In the genomic region with DNA sequence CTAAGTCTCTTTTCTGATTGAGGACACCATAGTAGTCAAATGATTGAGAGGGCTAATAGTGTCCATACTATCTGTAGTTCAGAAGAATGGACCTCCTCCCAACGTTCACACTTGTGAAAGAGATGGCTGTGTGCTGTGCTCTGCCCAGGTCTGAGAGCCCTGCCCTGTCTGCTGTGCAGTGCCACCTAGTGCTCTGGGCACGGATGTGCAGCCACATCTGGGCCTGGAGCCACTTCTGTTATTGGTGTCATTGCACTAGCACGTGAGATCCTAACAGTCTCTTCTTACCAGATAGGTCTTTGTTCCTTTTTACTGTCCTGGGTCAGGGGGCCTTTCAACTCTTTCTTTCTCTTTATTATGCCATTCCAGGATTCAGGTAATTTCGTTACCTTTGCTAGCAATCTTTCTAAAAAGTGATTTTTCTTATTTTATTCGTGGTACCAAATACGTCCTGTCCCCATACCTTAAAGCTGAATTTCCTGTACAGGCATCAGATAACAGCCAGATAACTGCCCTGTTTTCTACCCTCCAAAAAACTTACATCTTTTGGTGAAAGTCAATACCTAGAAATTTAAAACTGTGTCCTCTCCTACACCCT, we compare ENCODE assay signal across 8 cellular contexts. TPM values are rescaled to one million over a fixed set of nuclear protein-coding genes. Genes with fewer than 3 reads are reported as not detected.
DNase-seq lines count a peak whose midpoint lies in the region; ATAC-seq and TF ChIP-seq lines count a peak whose summit lies in the region.

No MANE protein-coding gene starts in this region.

- TF ChIP-seq CTCF in OCI-LY7 (conservative IDR thresholded peaks at IDR 0.05; ENCODE audit: low read length) (peak; percentile 96), esophagus muscularis mucosa (IDR thresholded peaks at IDR 0.05) (peak; percentile 93 to 98 (median 96))

- no peaks in the 10 kb centered on the region for H3K9me3 Mint-ChIP-seq in CD4-positive, CD25-positive, alpha-beta regulatory T cell
- no peaks in the 10 kb centered on the region for H3K9me3 Mint-ChIP-seq in natural killer cell treated with Interleukin-12 subunit alpha and Interleukin-12 subunit beta and Interleukin-15 and Interleukin-18, amount 100 ng/mL, for 72 hours
- H3K9me3 Mint-ChIP-seq in stimulated activated memory B cell treated with anti-CD40 and anti-IgM and Interleukin-4, amounts not matched to agents 10 μg/mL and 1 μg/mL and 100 μg/mL, for 72 hours = no peaks in the 10 kb centered on the region

- H3K4me1 ChIP-seq in CD4-positive, CD25-positive, alpha-beta regulatory T cell (ENCODE audit: control insufficient read depth, insufficient read depth, low read length, poor library complexity, severe bottlenecking) = no peaks in the 10 kb centered on the region
- H3K4me1 ChIP-seq in OCI-LY7 (ENCODE audit: insufficient read depth, low read length, poor library complexity, severe bottlenecking) = no peaks in the 10 kb centered on the region
- peaks cover 53 to 73% (median 55%) of the 10 kb centered on the region in 4 donors for H3K4me1 ChIP-seq in esophagus muscularis mucosa

- BruUV-seq in OCI-LY7 (replicated peaks; lab: Mats Ljungman, UMichigan) = no TSS peak

- POLR2A ChIA-PET in OCI-LY7 (lab: Charles Lee) = interaction anchor here (0.5 kb wide), 1 partner anchor 179 kb away, joined by 3 read pairs; no protein-coding TSS in a partner anchor

- DNase-seq in CD4-positive, CD25-positive, alpha-beta regulatory T cell = peak; percentile 62 to 85 (median 80)
- DNase-seq in OCI-LY7 (ENCODE audit: low spot score) (peak; percentile 82), activated T-cell treated with anti-CD3 and anti-CD28 coated beads for 1 hour (ENCODE audit: low read depth) (peak; percentile 66), esophagus muscularis mucosa (ENCODE audit: extremely low spot score) (peak; percentile 95)
- DNase-seq in natural killer cell treated with Interleukin-12 subunit alpha and Interleukin-12 subunit beta and Interleukin-15 and Interleukin-18, amount 100 ng/mL, for 72 hours (ENCODE audit: low spot score) = peak; percentile 87

- no peaks in the 10 kb centered on the region for H4K20me1 ChIP-seq in OCI-LY7 (ENCODE audit: insufficient read depth, low read length)

- H3K27me3 ChIP-seq in CD4-positive, CD25-positive, alpha-beta regulatory T cell (ENCODE audit: control insufficient read depth, insufficient read depth, low read length) = no peaks in the 10 kb centered on the region
- no peaks in the 10 kb centered on the region for H3K27me3 ChIP-seq in esophagus muscularis mucosa

- H3K79me2 ChIP-seq in OCI-LY7 (ENCODE audit: insufficient read depth, low read depth, low read length) = no peaks in the 10 kb centered on the region

- peaks cover 0 to 8% (median 5%) of the 10 kb centered on the region in 4 donors for H3K4me1 Mint-ChIP-seq in CD4-positive, CD25-positive, alpha-beta regulatory T cell
- peaks cover 1 to 8% of the 10 kb centered on the region in 2 donors for H3K4me1 Mint-ChIP-seq in natural killer cell treated with Interleukin-12 subunit alpha and Interleukin-12 subunit beta and Interleukin-15 and Interleukin-18, amount 100 ng/mL, for 72 hours (ENCODE audit: low read depth in 2 of 2)
- peaks cover 21% of the 10 kb centered on the region for H3K4me1 Mint-ChIP-seq in stimulated activated memory B cell treated with anti-CD40 and anti-IgM and Interleukin-4, amounts not matched to agents 10 μg/mL and 1 μg/mL and 100 μg/mL, for 72 hours

- peak; percentile 87 for TF ChIP-seq RAD21 in Ishikawa (IDR thresholded peaks at IDR 0.05; ENCODE audit: low read depth)

- no peaks in the 10 kb centered on the region for H3K9me3 ChIP-seq in CD4-positive, CD25-positive, alpha-beta regulatory T cell (ENCODE audit: control insufficient read depth in 2 of 2, low read length in 2 of 2)
- H3K9me3 ChIP-seq in OCI-LY7 (ENCODE audit: low read length) = no peaks in the 10 kb centered on the region
- no peaks in the 10 kb centered on the region for H3K9me3 ChIP-seq in esophagus muscularis mucosa

- TF ChIP-seq EP300 in Ishikawa (IDR thresholded peaks at IDR 0.05; ENCODE audit: borderline replicate concordance) = no peak
- TF ChIP-seq EP300 in esophagus muscularis mucosa (IDR thresholded peaks at IDR 0.05) = no peak

- 27% methylated on average over 6 of the region's 6 CpGs for WGBS in esophagus muscularis mucosa

- peaks cover 46% of the 10 kb centered on the region for H3K36me3 Mint-ChIP-seq in CD4-positive, CD25-positive, alpha-beta regulatory T cell
- H3K36me3 Mint-ChIP-seq in natural killer cell treated with Interleukin-12 subunit alpha and Interleukin-12 subunit beta and Interleukin-15 and Interleukin-18, amount 100 ng/mL, for 72 hours = peaks cover 29% of the 10 kb centered on the region
- peaks cover 80% of the 10 kb centered on the region for H3K36me3 Mint-ChIP-seq in stimulated activated memory B cell treated with anti-CD40 and anti-IgM and Interleukin-4, amounts not matched to agents 10 μg/mL and 1 μg/mL and 100 μg/mL, for 72 hours

- no peak overlapping the region for H3K4me3 ChIP-seq in CD4-positive, CD25-positive, alpha-beta regulatory T cell (ENCODE audit: low read depth, low read length)
- no peak overlapping the region for H3K4me3 ChIP-seq in OCI-LY7 (ENCODE audit: low read depth, low read length, poor library complexity, severe bottlenecking)
- no peak overlapping the region for H3K4me3 ChIP-seq in esophagus muscularis mucosa

- CTCF ChIA-PET in OCI-LY7 (lab: Charles Lee; ENCODE audit: unreplicated experiment) = no interaction called here

- no peak overlapping the region for H3K4me2 ChIP-seq in OCI-LY7 (ENCODE audit: low read length)

- no peak overlapping the region for H3K27ac ChIP-seq in CD4-positive, CD25-positive, alpha-beta regulatory T cell (ENCODE audit: insufficient read depth, low read length, poor library complexity, severe bottlenecking)
- no peak overlapping the region for H3K27ac ChIP-seq in OCI-LY7 (ENCODE audit: low read depth, low read length, poor library complexity, severe bottlenecking)
- peak overlapping the region; percentile 46 to 69 (median 64) for H3K27ac ChIP-seq in esophagus muscularis mucosa (replicated peaks in 1 of 4)

- TF ChIP-seq POLR2A in esophagus muscularis mucosa (IDR thresholded peaks at IDR 0.05; ENCODE audit: low read depth) = no peak

- intact Hi-C loops in OCI-LY7 (cut with micrococcal nuclease; ENCODE audit: unreplicated experiment) = loop anchor here (1.0 to 10.0 kb wide), 4 partner anchors 72 to 395 kb away; partner anchors contain the start of gene S100A9
- intact Hi-C loops in esophagus muscularis mucosa (cut with DNase I) = loop anchor here (2.0 to 5.0 kb wide), 3 partner anchors 71 to 237 kb away; partner anchors contain the start of gene NPR1

- H3K9me2 ChIP-seq in OCI-LY7 (ENCODE audit: insufficient read depth, low read length) = no peaks in the 10 kb centered on the region

- H3K27me3 Mint-ChIP-seq in CD4-positive, CD25-positive, alpha-beta regulatory T cell = no peaks in the 10 kb centered on the region
- no peaks in the 10 kb centered on the region for H3K27me3 Mint-ChIP-seq in natural killer cell treated with Interleukin-12 subunit alpha and Interleukin-12 subunit beta and Interleukin-15 and Interleukin-18, amount 100 ng/mL, for 72 hours
- no peaks in the 10 kb centered on the region for H3K27me3 Mint-ChIP-seq in stimulated activated memory B cell treated with anti-CD40 and anti-IgM and Interleukin-4, amounts not matched to agents 10 μg/mL and 1 μg/mL and 100 μg/mL, for 72 hours

- peaks cover 64% of the 10 kb centered on the region for H3K36me3 ChIP-seq in CD4-positive, CD25-positive, alpha-beta regulatory T cell (ENCODE audit: control insufficient read depth, insufficient read depth, low read length)
- peaks cover 95% of the 10 kb centered on the region for H3K36me3 ChIP-seq in OCI-LY7 (ENCODE audit: insufficient read depth, low read length)
- H3K36me3 ChIP-seq in esophagus muscularis mucosa = peaks cover 33 to 94% (median 76%) of the 10 kb centered on the region in 4 donors

- peak overlapping the region in 2 of 3 donors; percentile 33 to 59 for H3K27ac Mint-ChIP-seq in CD4-positive, CD25-positive, alpha-beta regulatory T cell
- H3K27ac Mint-ChIP-seq in natural killer cell treated with Interleukin-12 subunit alpha and Interleukin-12 subunit beta and Interleukin-15 and Interleukin-18, amount 100 ng/mL, for 72 hours = peak overlapping the region in 1 of 2 donors; percentile 31
- peak overlapping the region; percentile 15 for H3K27ac Mint-ChIP-seq in stimulated activated memory B cell treated with anti-CD40 and anti-IgM and Interleukin-4, amounts not matched to agents 10 μg/mL and 1 μg/mL and 100 μg/mL, for 72 hours

- H2AFZ ChIP-seq in OCI-LY7 (ENCODE audit: low read length) = no peak overlapping the region

- ATAC-seq in CD4-positive, CD25-positive, alpha-beta regulatory T cell (ENCODE audit: low read depth in 2 of 2) = peak; percentile 100
- ATAC-seq in GM21360 (IDR thresholded peaks at IDR 0.05; ENCODE audit: unreplicated experiment) = peak; percentile 77
- peak; percentile 95 to 97 for ATAC-seq in natural killer cell treated with Interleukin-12 subunit alpha and Interleukin-12 subunit beta and Interleukin-15 and Interleukin-18, amount 100 ng/mL, for 72 hours
- ATAC-seq in stimulated activated memory B cell treated with anti-CD40 and anti-IgM and Interleukin-4, amounts not matched to agents 10 μg/mL and 1 μg/mL and 100 μg/mL, for 72 hours = peak; percentile 99

- H3K4me3 Mint-ChIP-seq in CD4-positive, CD25-positive, alpha-beta regulatory T cell = no peak overlapping the region
- no peak overlapping the region for H3K4me3 Mint-ChIP-seq in natural killer cell treated with Interleukin-12 subunit alpha and Interleukin-12 subunit beta and Interleukin-15 and Interleukin-18, amount 100 ng/mL, for 72 hours
- no peak overlapping the region for H3K4me3 Mint-ChIP-seq in stimulated activated memory B cell treated with anti-CD40 and anti-IgM and Interleukin-4, amounts not matched to agents 10 μg/mL and 1 μg/mL and 100 μg/mL, for 72 hours

TF ChIP-seq in Ishikawa, 13 proteins besides CTCF, POLR2A, EP300 and RAD21 (continues in another document):
- no peak for TF ChIP-seq ZBTB7A (IDR thresholded peaks at IDR 0.05; ENCODE audit: low read depth)

RNA-seq across cellular contexts. Expression of gene INTS3, which starts 21.7 kb away (rescaled TPM):
- total RNA-seq in CD4-positive, CD25-positive, alpha-beta regulatory T cell = 39.5 TPM
- 1 to 10 TPM; 6.9 to 9.4 (median 8.1) TPM for polyA plus RNA-seq in CD4-positive, CD25-positive, alpha-beta regulatory T cell
- 31.6 and 33.5 TPM in 2 replicates for total RNA-seq in OCI-LY7 (2014; rRNA removed; shearing (Covaris generic))
- total RNA-seq in OCI-LY7 (2022) (65.8 and 67.3 TPM in 2 replicates), esophagus muscularis mucosa (10 to 100 TPM; 32.3 to 45.5 (median 38.9) TPM)
- total RNA-seq in natural killer cell treated with Interleukin-12 subunit alpha and Interleukin-12 subunit beta and Interleukin-15 and Interleukin-18, amount 100 ng/mL, for 72 hours = 10 to 100 TPM; 42.1 to 62.0 TPM

RNA-seq across cellular contexts. Expression of gene SLC27A3, which starts 25.7 kb away (rescaled TPM):
- 8.3 TPM for total RNA-seq in CD4-positive, CD25-positive, alpha-beta regulatory T cell
- polyA plus RNA-seq in CD4-positive, CD25-positive, alpha-beta regulatory T cell = 1 to 10 TPM; 5.4 to 8.3 (median 5.9) TPM
- 3.3 and 4.5 TPM in 2 replicates for total RNA-seq in OCI-LY7 (2014; rRNA removed; shearing (Covaris generic))
- 7.7 and 10.2 TPM in 2 replicates for total RNA-seq in OCI-LY7 (2022)
- total RNA-seq in esophagus muscularis mucosa = 10 to 100 TPM; 12.9 to 29.5 (median 19.9) TPM
- 10 to 100 TPM; 33.6 to 69.9 TPM for total RNA-seq in natural killer cell treated with Interleukin-12 subunit alpha and Interleukin-12 subunit beta and Interleukin-15 and Interleukin-18, amount 100 ng/mL, for 72 hours

Comparison
In these comparisons a context has a peak if more than half of its experiments do, and no peak if none do; other contexts are left out.
1. H3K27ac ChIP-seq: peak in esophagus muscularis mucosa (4 of 4); none in CD4-positive, CD25-positive, alpha-beta regulatory T cell (single experiment) and OCI-LY7 (single experiment).
2. Peak in every context shown above with its lines, with median percentiles within 50 percentile points of each other: ATAC-seq and DNase-seq.